In the genomic region with DNA sequence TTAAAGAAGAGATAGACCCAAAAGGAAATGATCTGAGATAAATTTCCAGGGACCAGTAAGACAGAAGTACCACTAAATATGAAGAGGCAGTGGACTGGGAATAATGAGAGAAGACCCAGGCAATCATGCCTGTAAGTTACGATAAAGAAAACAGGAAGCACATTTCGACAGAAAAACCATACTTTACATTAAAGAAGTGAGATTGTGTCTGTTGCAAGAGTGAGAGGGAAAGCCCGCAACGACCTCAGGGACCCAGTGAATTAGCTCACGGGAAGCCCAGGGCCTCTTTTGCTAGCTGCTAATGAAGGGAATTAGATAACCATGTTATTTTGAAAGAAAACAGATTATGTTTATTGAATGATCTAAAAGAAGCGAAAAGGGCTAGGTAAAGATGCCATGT, we compare ENCODE assay signal across 9 cellular contexts. TPM values are rescaled to one million over a fixed set of nuclear protein-coding genes. Genes with fewer than 3 reads are reported as not detected.
DNase-seq lines count a peak whose midpoint lies in the region; ATAC-seq, FAIRE-seq and TF ChIP-seq lines count a peak whose summit lies in the region.
"Had no signal": no experiment of that assay in that cellular context is flagged by ENCODE, and none has a peak within 500 bp of the region (broad histone marks: within the 10 kb centered on the region; RNA-seq: fewer than 3 reads in every experiment).

No MANE protein-coding gene starts in this region.

- H3K4me3 Mint-ChIP-seq in T-helper 17 cell (no peak overlapping the region), progenitor cell of endocrine pancreas (ENCODE audit: low read depth) (no peak overlapping the region)

- no peaks in the 10 kb centered on the region for H3K9me3 ChIP-seq in T-helper 17 cell (ENCODE audit: control insufficient read depth, low read length, poor library complexity, severe bottlenecking)
- H3K9me3 ChIP-seq: testis had no signal

- DNase-seq in GM18507 (ENCODE audit: extremely low spot score, insufficient read length, low read depth) (no peak), T-helper 17 cell (no peak), progenitor cell of endocrine pancreas (ENCODE audit: low spot score, unreplicated experiment) (no peak), cortex of kidney (lab: John Stamatoyannopoulos, UW) (no peak), ecto neural progenitor cell (ENCODE audit: low spot score) (no peak), pons (ENCODE audit: low spot score) (no peak)
- DNase-seq: activated gamma-delta T cell, testis had no signal

- H3K4me1 Mint-ChIP-seq in T-helper 17 cell (peaks cover 4% of the 10 kb centered on the region), progenitor cell of endocrine pancreas (ENCODE audit: low read depth) (peaks cover 2% of the 10 kb centered on the region)

- H3K27ac Mint-ChIP-seq in T-helper 17 cell (no peak overlapping the region), progenitor cell of endocrine pancreas (peak overlapping the region; percentile 37)

- no peaks in the 10 kb centered on the region for H3K9me3 Mint-ChIP-seq in progenitor cell of endocrine pancreas (ENCODE audit: low read depth)

- ATAC-seq in HG03135 (IDR thresholded peaks at IDR 0.05; ENCODE audit: unreplicated experiment) (peak; percentile 26), T-helper 17 cell (peak; percentile 50)

- H3K27me3 Mint-ChIP-seq in T-helper 17 cell (peaks cover 39% of the 10 kb centered on the region), progenitor cell of endocrine pancreas (peaks cover 11% of the 10 kb centered on the region)

- FAIRE-seq in GM18507 (lab: Jason Lieb, UNC) = peak; percentile 91

- no peak for TF ChIP-seq CTCF in progenitor cell of endocrine pancreas (IDR thresholded peaks at IDR 0.05; ENCODE audit: unreplicated experiment)

- H3K36me3 Mint-ChIP-seq in T-helper 17 cell (ENCODE audit: low read depth) = no peaks in the 10 kb centered on the region
- no peaks in the 10 kb centered on the region for H3K36me3 Mint-ChIP-seq in progenitor cell of endocrine pancreas (ENCODE audit: insufficient read depth)

RNA-seq across cellular contexts. Expression of gene ACSL1, which starts 28.9 kb away (rescaled TPM):
- total RNA-seq in T-helper 17 cell = 10 to 100 TPM; 12.1 to 13.3 TPM
- 6.3 and 6.4 TPM in 2 replicates for total RNA-seq in progenitor cell of endocrine pancreas
